In the genomic region with DNA sequence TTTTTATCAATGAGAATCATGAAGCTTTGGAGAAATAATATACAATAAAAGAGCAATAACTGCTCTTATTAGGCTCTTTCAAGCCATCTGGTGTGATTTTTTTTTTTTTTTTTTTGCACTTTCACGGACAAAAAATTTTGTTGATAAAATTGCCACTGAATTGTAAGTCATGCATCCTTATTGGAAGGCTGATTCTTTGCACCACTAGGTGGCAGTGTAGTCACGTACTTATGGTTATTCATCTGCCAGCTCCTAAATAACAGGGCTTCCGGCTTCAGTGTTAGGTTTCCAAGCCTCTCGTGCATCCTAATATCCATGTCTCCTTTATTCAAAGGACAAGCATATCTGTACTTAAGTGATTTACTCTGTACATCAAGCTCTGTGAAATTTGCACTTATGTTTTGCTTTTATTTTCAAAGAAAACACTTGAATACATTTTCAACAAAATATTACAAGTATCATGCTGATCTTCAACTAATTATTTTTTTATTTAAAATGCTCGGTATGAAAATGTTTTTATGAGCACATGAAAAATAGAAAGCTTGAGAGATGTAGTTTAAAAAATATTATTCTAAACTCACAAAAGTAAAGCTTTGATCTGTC, we compare ENCODE assay signal across 8 cellular contexts.
DNase-seq lines count a peak whose midpoint lies in the region; ATAC-seq and TF ChIP-seq lines count a peak whose summit lies in the region.

No MANE protein-coding gene starts in this region.

- peak; percentile 90 for ATAC-seq in GM21367 (IDR thresholded peaks at IDR 0.05; ENCODE audit: unreplicated experiment)
- peak; percentile 80 for ATAC-seq in HG03571 (IDR thresholded peaks at IDR 0.05; ENCODE audit: unreplicated experiment)
- ATAC-seq in activated CD8-positive, alpha-beta T cell treated with anti-CD3 and anti-CD28 coated beads, Interleukin-2, amount 10 ng/mL, durations not matched to agents 7 days and 5 days = peak; percentile 47

- H3K9ac ChIP-seq in neural progenitor cell = no peak overlapping the region

- no peaks in the 10 kb centered on the region for H3K36me3 Mint-ChIP-seq in activated CD8-positive, alpha-beta T cell treated with anti-CD3 and anti-CD28 coated beads, Interleukin-2, amount 10 ng/mL, durations not matched to agents 7 days and 5 days (ENCODE audit: low read depth)
- H3K36me3 Mint-ChIP-seq in neural progenitor cell = no peaks in the 10 kb centered on the region

- no peaks in the 10 kb centered on the region for H3K36me3 ChIP-seq in neural progenitor cell
- H3K36me3 ChIP-seq in uterus = no peaks in the 10 kb centered on the region

- H3K27me3 Mint-ChIP-seq in activated CD8-positive, alpha-beta T cell treated with anti-CD3 and anti-CD28 coated beads, Interleukin-2, amount 10 ng/mL, durations not matched to agents 7 days and 5 days (ENCODE audit: low read depth) = no peaks in the 10 kb centered on the region
- no peaks in the 10 kb centered on the region for H3K27me3 Mint-ChIP-seq in neural progenitor cell (ENCODE audit: insufficient read depth, low read depth)

- H3K4me3 ChIP-seq in neural progenitor cell = no peak overlapping the region
- H3K4me3 ChIP-seq in uterus = no peak overlapping the region

- no peak overlapping the region for H3K27ac Mint-ChIP-seq in activated CD8-positive, alpha-beta T cell treated with anti-CD3 and anti-CD28 coated beads, Interleukin-2, amount 10 ng/mL, durations not matched to agents 7 days and 5 days
- no peak overlapping the region for H3K27ac Mint-ChIP-seq in neural progenitor cell

- H3K27me3 ChIP-seq in neural progenitor cell (no peaks in the 10 kb centered on the region), uterus (no peaks in the 10 kb centered on the region)

- H3K27ac ChIP-seq in neural progenitor cell (no peak overlapping the region), uterus (no peak overlapping the region)

- TF ChIP-seq CTCF in neural progenitor cell (IDR thresholded peaks at IDR 0.05) = peak; percentile 86
- peak; percentile 30 to 63 (median 45) for TF ChIP-seq CTCF in uterus (IDR thresholded peaks at IDR 0.05)

- H3K4me1 ChIP-seq in neural progenitor cell (peaks cover 5% of the 10 kb centered on the region), uterus (no peaks in the 10 kb centered on the region)

- H3K79me2 ChIP-seq in neural progenitor cell (ENCODE audit: low read depth) = no peaks in the 10 kb centered on the region

- no peaks in the 10 kb centered on the region for H3K9me3 ChIP-seq in neural progenitor cell (ENCODE audit: low read depth)
- no peaks in the 10 kb centered on the region for H3K9me3 ChIP-seq in uterus

- H3K4me2 ChIP-seq in neural progenitor cell = peak overlapping the region; percentile 39

- CTCF ChIA-PET in activated CD8-positive, alpha-beta T cell treated with anti-CD3 and anti-CD28 coated beads, Interleukin-2, amount 10 ng/mL, durations not matched to agents 7 days and 5 days (lab: Charles Lee) = interaction anchor here (0.7 to 3.0 kb wide), 9 partner anchors 8 to 1469 kb away, joined by 3 to 22 read pairs (median 3); no protein-coding TSS in a partner anchor

- H2AFZ ChIP-seq in neural progenitor cell (replicated peaks) = peak overlapping the region; percentile 3

- no peaks in the 10 kb centered on the region for H3K4me1 Mint-ChIP-seq in activated CD8-positive, alpha-beta T cell treated with anti-CD3 and anti-CD28 coated beads, Interleukin-2, amount 10 ng/mL, durations not matched to agents 7 days and 5 days (ENCODE audit: low read depth)
- peaks cover 8% of the 10 kb centered on the region for H3K4me1 Mint-ChIP-seq in neural progenitor cell

- TF ChIP-seq POLR2A in uterus (IDR thresholded peaks at IDR 0.05) = no peak

- no peaks in the 10 kb centered on the region for H3K9me3 Mint-ChIP-seq in activated CD8-positive, alpha-beta T cell treated with anti-CD3 and anti-CD28 coated beads, Interleukin-2, amount 10 ng/mL, durations not matched to agents 7 days and 5 days (ENCODE audit: insufficient read depth)
- H3K9me3 Mint-ChIP-seq in neural progenitor cell = no peaks in the 10 kb centered on the region

- H4K20me1 ChIP-seq in neural progenitor cell (ENCODE audit: low read depth) = no peaks in the 10 kb centered on the region

- DNase-seq in EH (ENCODE audit: low read depth) = peak; percentile 71
- DNase-seq in NCI-H526 (lab: John Stamatoyannopoulos, UW) = peak; percentile 54 to 89
- DNase-seq in activated CD8-positive, alpha-beta T cell treated with anti-CD3 and anti-CD28 coated beads, Interleukin-2, amount 10 ng/mL, durations not matched to agents 7 days and 5 days = peak; percentile 75
- peak; percentile 65 for DNase-seq in fibroblast of gingiva (ENCODE audit: low read depth)
- DNase-seq in neural progenitor cell (ENCODE audit: low spot score) = peak; percentile 89
- peak; percentile 20 to 48 for DNase-seq in uterus

- no peaks in the 10 kb centered on the region for H3F3A ChIP-seq in neural progenitor cell (ENCODE audit: low read depth)

- H3K4me3 Mint-ChIP-seq in activated CD8-positive, alpha-beta T cell treated with anti-CD3 and anti-CD28 coated beads, Interleukin-2, amount 10 ng/mL, durations not matched to agents 7 days and 5 days = no peak overlapping the region
- H3K4me3 Mint-ChIP-seq in neural progenitor cell = no peak overlapping the region

- POLR2A ChIA-PET in activated CD8-positive, alpha-beta T cell treated with anti-CD3 and anti-CD28 coated beads, Interleukin-2, amount 10 ng/mL, durations not matched to agents 7 days and 5 days (lab: Charles Lee) = no interaction called here

- intact Hi-C loops in uterus (cut with DNase I; ENCODE audit: low total_unique reads) = no loop called here

Comparison
In these comparisons a context has a peak if more than half of its experiments do, and no peak if none do; other contexts are left out.
1. DNase-seq: peak in every context shown above with its lines; median percentile 89 in neural progenitor cell; 75 in activated CD8-positive, alpha-beta T cell treated with anti-CD3 and anti-CD28 coated beads, Interleukin-2, amount 10 ng/mL, durations not matched to agents 7 days and 5 days; 72 in NCI-H526; 71 in EH; 65 in fibroblast of gingiva; 34 in uterus.